Comparison of ENCODE assay signal across 1 cellular context in genomic region chr19:2168619-2169424, GRCh38.
A peak's percentile ranks its signal among the peaks of the same experiment; 100 is the strongest.
TF ChIP-seq lines count a peak whose summit lies in the region.

No MANE protein-coding gene starts in this region.

TF ChIP-seq in HepG2, 621 proteins besides CTCF, POLR2A, EP300 and RAD21 (continued from another document and continues in another):
- 0 out of 2 replicates have a peak, but pooled peaks have one; percentile 29 for TF ChIP-seq ZNF614 (CRISPR knock-in tag; IDR thresholded peaks at IDR 0.05; ENCODE audit: borderline replicate concordance)
- TF ChIP-seq FOXA3 (CRISPR knock-in tag; IDR thresholded peaks at IDR 0.05) = peak; percentile 85
- no peak; the same call in 1 of the 2 replicates for TF ChIP-seq ZNF431 (CRISPR knock-in tag; IDR thresholded peaks at IDR 0.05; ENCODE audit: borderline replicate concordance, low read depth)
- TF ChIP-seq NR0B2 (CRISPR knock-in tag; IDR thresholded peaks at IDR 0.05) = no peak
- TF ChIP-seq MLXIP (CRISPR knock-in tag; IDR thresholded peaks at IDR 0.05; ENCODE audit: borderline replicate concordance) = no peak
- TF ChIP-seq ZNF232 (CRISPR knock-in tag; IDR thresholded peaks at IDR 0.05; ENCODE audit: borderline replicate concordance) = peak; percentile 81; the same call in 1 of the 2 replicates
- TF ChIP-seq ZNF713 (CRISPR knock-in tag; IDR thresholded peaks at IDR 0.05) = no peak
- peak; percentile 41; the same call in 1 of the 2 replicates for TF ChIP-seq ZNF749 (CRISPR knock-in tag; IDR thresholded peaks at IDR 0.05; ENCODE audit: borderline replicate concordance)
- no peak for TF ChIP-seq RNF2 (conservative IDR thresholded peaks at IDR 0.05; ENCODE audit: low read depth)
- TF ChIP-seq TFDP2 (CRISPR knock-in tag; IDR thresholded peaks at IDR 0.05) = no peak
- TF ChIP-seq HOXD1 (CRISPR knock-in tag; IDR thresholded peaks at IDR 0.05) = peak; percentile 88; the same call in 1 of the 2 replicates
- peak; percentile 93 for TF ChIP-seq MEF2D (CRISPR knock-in tag; IDR thresholded peaks at IDR 0.05)
- TF ChIP-seq ZMYM4 (CRISPR knock-in tag; IDR thresholded peaks at IDR 0.05) = no peak; the same call in 1 of the 2 replicates
- no peak for TF ChIP-seq NFE2 (CRISPR knock-in tag; IDR thresholded peaks at IDR 0.05)
- no peak for TF ChIP-seq GPN1 (CRISPR knock-in tag; IDR thresholded peaks at IDR 0.05; ENCODE audit: borderline replicate concordance)
- peak; percentile 94 for TF ChIP-seq ZNF687 (CRISPR knock-in tag; IDR thresholded peaks at IDR 0.05)
- TF ChIP-seq TBX3 (IDR thresholded peaks at IDR 0.05; ENCODE audit: borderline replicate concordance) = no peak
- peak; percentile 99 for TF ChIP-seq SP5 (CRISPR knock-in tag; IDR thresholded peaks at IDR 0.05; ENCODE audit: borderline replicate concordance, low read depth)
- no peak for TF ChIP-seq PLSCR1 (CRISPR knock-in tag; IDR thresholded peaks at IDR 0.05; ENCODE audit: borderline replicate concordance)
- no peak for TF ChIP-seq ZMAT5 (CRISPR knock-in tag; IDR thresholded peaks at IDR 0.05; ENCODE audit: borderline replicate concordance, low read depth)
- no peak for TF ChIP-seq ZC3H4 (CRISPR knock-in tag; IDR thresholded peaks at IDR 0.05; ENCODE audit: borderline replicate concordance)
- peak; percentile 86 for TF ChIP-seq ZNF609 (CRISPR knock-in tag; IDR thresholded peaks at IDR 0.05; ENCODE audit: borderline replicate concordance)
- TF ChIP-seq ZNF724P (CRISPR knock-in tag; IDR thresholded peaks at IDR 0.05; ENCODE audit: borderline replicate concordance) = no peak
- no peak for TF ChIP-seq CBX2 (IDR thresholded peaks at IDR 0.05; ENCODE audit: low read depth, low read length)
- no peak for TF ChIP-seq CBX2 (CRISPR knock-in tag; IDR thresholded peaks at IDR 0.05; ENCODE audit: low read depth)
- peak; percentile 42; the same call in 1 of the 2 replicates for TF ChIP-seq NFIC (IDR thresholded peaks at IDR 0.05; ENCODE audit: low read length)
- TF ChIP-seq ZNF354B (CRISPR knock-in tag; IDR thresholded peaks at IDR 0.05) = no peak
- no peak for TF ChIP-seq TCF7L2 (IDR thresholded peaks at IDR 0.05; ENCODE audit: low read depth, low read length)
- TF ChIP-seq NFE2L2 (IDR thresholded peaks at IDR 0.05; ENCODE audit: low read length) = no peak
- peak; percentile 67; the same call in 1 of the 2 replicates for TF ChIP-seq ZNF296 (CRISPR knock-in tag; conservative IDR thresholded peaks at IDR 0.05)
- peak; percentile 80 for TF ChIP-seq FOXJ3 (CRISPR knock-in tag; IDR thresholded peaks at IDR 0.05; ENCODE audit: borderline replicate concordance)
- TF ChIP-seq ZNF260 (CRISPR knock-in tag; IDR thresholded peaks at IDR 0.05; ENCODE audit: borderline replicate concordance, low read depth) = no peak
- TF ChIP-seq ZNF556 (CRISPR knock-in tag; IDR thresholded peaks at IDR 0.05; ENCODE audit: borderline replicate concordance) = peak; percentile 78; the same call in 1 of the 2 replicates
- peak; percentile 68; the same call in 1 of the 2 replicates for TF ChIP-seq ZFP91 (CRISPR knock-in tag; IDR thresholded peaks at IDR 0.05; ENCODE audit: borderline replicate concordance)
- no peak for TF ChIP-seq GATA4 (IDR thresholded peaks at IDR 0.05; ENCODE audit: borderline replicate concordance, low read depth)
- no peak for TF ChIP-seq RAD51 (IDR thresholded peaks at IDR 0.05; ENCODE audit: borderline replicate concordance)
- TF ChIP-seq ZNF839 (CRISPR knock-in tag; IDR thresholded peaks at IDR 0.05; ENCODE audit: borderline replicate concordance) = no peak
- peak; percentile 89 for TF ChIP-seq ZNF264 (CRISPR knock-in tag; IDR thresholded peaks at IDR 0.05)
- no peak for TF ChIP-seq ZFYVE20 (CRISPR knock-in tag; IDR thresholded peaks at IDR 0.05; ENCODE audit: borderline replicate concordance, low read depth)
- TF ChIP-seq BORCS8-MEF2B (CRISPR knock-in tag; IDR thresholded peaks at IDR 0.05) = 0 out of 2 replicates have a peak, but pooled peaks have one; percentile 24
- TF ChIP-seq ATF1 (CRISPR knock-in tag; IDR thresholded peaks at IDR 0.05) = peak; percentile 60; the same call in 1 of the 2 replicates
- TF ChIP-seq ZNF263 (CRISPR knock-in tag; IDR thresholded peaks at IDR 0.05) = peak; percentile 64; the same call in 1 of the 2 replicates
- peak; percentile 45 for TF ChIP-seq NFYB (CRISPR knock-in tag; IDR thresholded peaks at IDR 0.05)
- peak; percentile 69; the same call in 1 of the 2 replicates for TF ChIP-seq ZSCAN5A (CRISPR knock-in tag; IDR thresholded peaks at IDR 0.05; ENCODE audit: borderline replicate concordance)
- peak; percentile 96 for TF ChIP-seq HIVEP1 (CRISPR knock-in tag; IDR thresholded peaks at IDR 0.05)
- TF ChIP-seq CCDC6 (CRISPR knock-in tag; IDR thresholded peaks at IDR 0.05) = peak; percentile 67; the same call in 1 of the 2 replicates
- no peak for TF ChIP-seq ZNF816 (CRISPR knock-in tag; IDR thresholded peaks at IDR 0.05; ENCODE audit: borderline replicate concordance)
- TF ChIP-seq ZNF850 (CRISPR knock-in tag; conservative IDR thresholded peaks at IDR 0.05) = no peak
